ENCODE assay signal across 1 cellular context in the genomic region with DNA sequence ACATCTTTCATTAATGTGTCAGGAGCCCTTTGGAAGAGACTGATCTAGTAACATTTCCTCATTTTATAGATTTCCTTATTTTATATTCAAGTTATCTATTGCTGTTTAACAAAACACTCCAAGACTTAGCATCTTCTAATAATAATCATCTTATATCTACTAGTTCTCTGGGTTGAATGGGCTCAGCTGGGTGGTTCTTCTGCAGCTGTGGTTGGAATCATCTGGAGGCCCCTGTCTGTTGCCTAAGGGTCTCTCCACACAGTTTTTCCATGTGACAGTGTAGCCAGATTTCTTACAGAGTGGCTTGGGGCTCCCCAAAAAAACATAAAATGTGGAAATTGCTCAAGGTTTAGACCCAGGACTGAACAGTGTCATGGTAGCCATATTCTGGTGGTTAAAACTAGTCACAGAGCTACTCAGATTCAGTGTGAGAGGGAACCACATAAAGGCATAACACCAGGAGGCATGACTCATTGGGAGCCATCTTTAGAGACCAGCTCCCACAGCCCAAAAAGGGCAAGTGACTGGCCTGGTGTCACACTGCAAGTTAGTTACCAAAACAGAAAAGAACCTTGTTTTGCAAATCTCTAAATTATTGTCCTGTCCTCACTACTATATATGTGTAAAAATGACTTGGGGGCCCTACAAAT.
TF ChIP-seq lines count a peak whose summit lies in the region.

No MANE protein-coding gene starts in this region.

TF ChIP-seq in IMR-90, 13 proteins besides CTCF, POLR2A, EP300 and RAD21:
- TF ChIP-seq CHD1 (IDR thresholded peaks at IDR 0.05; ENCODE audit: low read depth, low read length) (no peak), CEBPB (IDR thresholded peaks at IDR 0.05; ENCODE audit: low read depth, low read length) (no peak), MAZ (IDR thresholded peaks at IDR 0.05; ENCODE audit: borderline replicate concordance, low read depth, low read length) (no peak), MAFK (IDR thresholded peaks at IDR 0.05; ENCODE audit: low read depth, low read length) (no peak), RCOR1 (IDR thresholded peaks at IDR 0.05; ENCODE audit: insufficient replicate concordance, low read length) (no peak), BHLHE40 (IDR thresholded peaks at IDR 0.05; ENCODE audit: low read depth, low read length) (no peak), ELK1 (IDR thresholded peaks at IDR 0.05; ENCODE audit: borderline replicate concordance, low read depth, low read length) (no peak), RFX5 (IDR thresholded peaks at IDR 0.05; ENCODE audit: low read depth, low read length) (no peak), MXI1 (IDR thresholded peaks at IDR 0.05; ENCODE audit: borderline replicate concordance, low read depth, low read length) (no peak), NFE2L2 (IDR thresholded peaks at IDR 0.05; ENCODE audit: low read depth, low read length) (no peak)
TF ChIP-seq in IMR-90: peak in this region for 0.
